Comparison of ENCODE assay signal across 18 cellular contexts in the genomic region with DNA sequence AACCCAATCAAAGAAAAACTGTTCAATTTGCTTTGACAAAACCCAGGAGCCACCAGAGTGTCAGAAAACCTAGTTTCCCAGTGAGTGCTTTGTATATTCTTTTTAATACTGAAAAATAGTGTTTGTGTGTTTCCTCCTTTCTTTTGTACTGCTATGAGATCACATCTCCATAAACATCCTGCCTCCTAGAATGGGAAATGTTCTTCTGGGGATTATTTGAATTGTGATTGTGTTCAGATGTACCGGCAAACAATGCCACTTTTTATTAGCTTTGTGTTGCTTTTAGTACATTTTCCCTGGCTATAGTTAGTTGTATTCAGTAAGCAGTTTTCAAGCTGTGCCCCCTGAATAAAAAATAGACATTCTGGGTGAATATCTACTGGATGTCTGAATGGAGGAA.
"Had no signal": no experiment of that assay in that cellular context is flagged by ENCODE, and none has a peak within 500 bp of the region (broad histone marks: within the 10 kb centered on the region; RNA-seq: fewer than 3 reads in every experiment).

No MANE protein-coding gene starts in this region.

- H3K4me1 ChIP-seq: parathyroid adenoma had no signal

- H3K36me3 ChIP-seq: neutrophil, thoracic aorta, uterus had no signal

- DNase-seq: activated CD4-positive, CD25-positive, alpha-beta regulatory T cell treated with anti-CD3 and anti-CD28 coated beads, Interleukin-2, amount 50 U/mL, for 72 hours; activated naive CD8-positive, alpha-beta T cell treated with anti-CD3 and anti-CD28 coated beads for 36 hours; amygdala; cerebellar nuclear complex; left colon; naive thymus-derived CD8-positive, alpha-beta T cell; small intestine; stimulated activated CD4-positive, alpha-beta T cell treated with anti-CD3 and anti-CD28 coated beads, Interleukin-4, amount 100 ng/mL, for 4 hours; stimulated activated CD8-positive, alpha-beta memory T cell treated with anti-CD3 and anti-CD28 coated beads, Interleukin-4, amount 100 ng/mL, for 48 hours; stimulated activated naive CD8-positive, alpha-beta T cell treated with anti-CD3 and anti-CD28 coated beads, Interleukin-15, Interleukin-2, amounts not matched to agents 100 U/mL and 50 U/mL, for 24 hours; T-helper 1 cell; T1000; uterus had no signal

- H3K4me3 ChIP-seq: SK-N-MC, thoracic aorta, uterus had no signal

- H3K27me3 ChIP-seq: uterus had no signal

- H3K27ac ChIP-seq: neutrophil, parathyroid adenoma, SK-N-MC, thoracic aorta had no signal

- H3K9ac ChIP-seq: parathyroid adenoma had no signal

- ATAC-seq: esophagus mucosa; left colon; naive thymus-derived CD8-positive, alpha-beta T cell; stimulated activated naive CD8-positive, alpha-beta T cell treated with anti-CD3 and anti-CD28 coated beads, Interleukin-15, Interleukin-2, amounts not matched to agents 100 U/mL and 50 U/mL, for 24 hours had no signal

- H3K9me3 ChIP-seq: neutrophil, thoracic aorta, uterus had no signal
